In genomic region chr15:81929557-81929956, GRCh38 we compare ENCODE assay signal across 23 cellular contexts.
"Had no signal": no experiment of that assay in that cellular context is flagged by ENCODE, and none has a peak within 500 bp of the region (broad histone marks: within the 10 kb centered on the region; RNA-seq: fewer than 3 reads in every experiment).

No MANE protein-coding gene starts in this region.

- H3K36me3 ChIP-seq: left lung, lower lobe of right lung, pancreas, prostate gland, spleen, tibial nerve, uterus had no signal

- FAIRE-seq: islet of Langerhans, kidney, pancreas had no signal

- ATAC-seq: left colon; left lung; lower lobe of right lung; naive thymus-derived CD8-positive, alpha-beta T cell; pancreas; right cardiac atrium; sciatic nerve; stimulated activated effector memory CD8-positive, alpha-beta T cell treated with anti-CD3 and anti-CD28 coated beads, Interleukin-12 subunit alpha, Interleukin-12 subunit beta, amount 100 ng/mL, for 72 hours had no signal

- H3K9me3 ChIP-seq: left lung, lower lobe of right lung, pancreas, prostate gland, spleen, tibial nerve, uterus had no signal

- H3K27me3 ChIP-seq: left lung, pancreas, spleen, tibial nerve, uterus had no signal

- H3K4me1 ChIP-seq: left lung, lower lobe of right lung, pancreas, prostate gland, spleen, tibial nerve, uterus had no signal

- DNase-seq: immature natural killer cell; kidney; left colon; left lung; lower lobe of right lung; mammary epithelial cell; mesenchymal stem cell; naive thymus-derived CD8-positive, alpha-beta T cell; nucleus accumbens; pancreas; posterior cingulate gyrus; retina; right cardiac atrium; small intestine; spleen; stimulated activated CD4-positive, alpha-beta T cell treated with anti-CD3 and anti-CD28 coated beads, Interleukin-4, amount 100 ng/mL, for 24 hours; stimulated activated naive CD4-positive, alpha-beta T cell; uterus had no signal

- H3K27ac ChIP-seq: left lung, lower lobe of right lung, pancreas, prostate gland, spleen, tibial nerve, uterus had no signal

- H3K4me3 ChIP-seq: left lung, lower lobe of right lung, pancreas, prostate gland, spleen, tibial nerve, uterus had no signal
